ENCODE assay signal across 8 cellular contexts in genomic region chr2:190627881-190628412, GRCh38. TPM values are rescaled to one million over a fixed set of nuclear protein-coding genes. Genes with fewer than 3 reads are reported as not detected.
DNase-seq lines count a peak whose midpoint lies in the region; ATAC-seq and TF ChIP-seq lines count a peak whose summit lies in the region.

No MANE protein-coding gene starts in this region.

- peak overlapping the region; percentile 71 for H3K4me3 Mint-ChIP-seq in activated naive CD4-positive, alpha-beta T cell treated with anti-CD3 and anti-CD28 coated beads, Interleukin-2, amount 10 ng/mL, durations not matched to agents 7 days and 5 days

- H3K4me3 ChIP-seq in heart left ventricle: peak overlapping the region; percentile 8 to 66 (median 52)

- H3K27me3 Mint-ChIP-seq in activated naive CD4-positive, alpha-beta T cell treated with anti-CD3 and anti-CD28 coated beads, Interleukin-2, amount 10 ng/mL, durations not matched to agents 7 days and 5 days: peaks cover 13% of the 10 kb centered on the region

- H3K4me1 ChIP-seq in ES-I3 (ENCODE audit: insufficient read depth, low read length) (no peaks in the 10 kb centered on the region), heart left ventricle (peaks cover 0 to 33% (median 13%) of the 10 kb centered on the region in 12 donors)

- H3K9me3 ChIP-seq in ES-I3 (ENCODE audit: control insufficient read depth, insufficient read depth, low read length) (no peaks in the 10 kb centered on the region), heart left ventricle (peaks cover 0 to 10% (median 0%) of the 10 kb centered on the region in 12 donors)

- CTCF ChIA-PET in activated naive CD4-positive, alpha-beta T cell treated with anti-CD3 and anti-CD28 coated beads, Interleukin-2, amount 10 ng/mL, durations not matched to agents 7 days and 5 days (lab: Charles Lee): interaction anchor here (0.7 kb wide), 1 partner anchor 152 kb away, joined by 3 read pairs; no protein-coding TSS in a partner anchor

- H3K27me3 ChIP-seq in heart left ventricle: no peaks in the 10 kb centered on the region

- no peak for TF ChIP-seq CTCF in heart left ventricle (IDR thresholded peaks at IDR 0.05)

- H3K9me3 Mint-ChIP-seq in activated naive CD4-positive, alpha-beta T cell treated with anti-CD3 and anti-CD28 coated beads, Interleukin-2, amount 10 ng/mL, durations not matched to agents 7 days and 5 days: peaks cover 9% of the 10 kb centered on the region

- ATAC-seq in GM21717 (IDR thresholded peaks at IDR 0.05; ENCODE audit: unreplicated experiment): peak; percentile 73
- ATAC-seq in heart left ventricle: peak; percentile 83 to 92 (median 87)
- no peak for ATAC-seq in GM19324 (IDR thresholded peaks at IDR 0.05; ENCODE audit: low FRiP score, unreplicated experiment)
- no peak for ATAC-seq in HG02763 (IDR thresholded peaks at IDR 0.05; ENCODE audit: unreplicated experiment)

- peak overlapping the region; percentile 5 for H3K27ac Mint-ChIP-seq in activated naive CD4-positive, alpha-beta T cell treated with anti-CD3 and anti-CD28 coated beads, Interleukin-2, amount 10 ng/mL, durations not matched to agents 7 days and 5 days

- H3K36me3 Mint-ChIP-seq in activated naive CD4-positive, alpha-beta T cell treated with anti-CD3 and anti-CD28 coated beads, Interleukin-2, amount 10 ng/mL, durations not matched to agents 7 days and 5 days: no peaks in the 10 kb centered on the region

- no peaks in the 10 kb centered on the region for H3K36me3 ChIP-seq in ES-I3 (ENCODE audit: insufficient read depth, low read length)
- H3K36me3 ChIP-seq in heart left ventricle: no peaks in the 10 kb centered on the region

- WGBS in heart left ventricle, 4 donors: 5 to 11% (median 8%) methylated on average over 22 of the region's 22 CpGs

- peak overlapping the region; percentile 40; the same call in 1 of the 2 replicates for H3K9ac ChIP-seq in ES-I3 (ENCODE audit: low read depth, low read length)

- DNase-seq in NCI-H128 (lab: John Stamatoyannopoulos, UW; ENCODE audit: unreplicated experiment) (peak; percentile 22), heart left ventricle (peak; percentile 52 to 79 (median 69)), retina (peak; percentile 89)
- DNase-seq in activated naive CD4-positive, alpha-beta T cell treated with anti-CD3 and anti-CD28 coated beads, Interleukin-2, amount 10 ng/mL, durations not matched to agents 7 days and 5 days: no peak

- peaks cover 13% of the 10 kb centered on the region for H3K4me1 Mint-ChIP-seq in activated naive CD4-positive, alpha-beta T cell treated with anti-CD3 and anti-CD28 coated beads, Interleukin-2, amount 10 ng/mL, durations not matched to agents 7 days and 5 days

- H3K27ac ChIP-seq in heart left ventricle: peak overlapping the region; percentile 26 to 89 (median 81)

- TF ChIP-seq POLR2A in heart left ventricle (IDR thresholded peaks at IDR 0.05): no peak

- intact Hi-C loops in heart left ventricle (cut with DNase I): no loop called here

RNA-seq across cellular contexts. Expression of gene NAB1, which starts 20.9 kb away (rescaled TPM):
- total RNA-seq in heart left ventricle: 10 to 100 TPM; 20.4 to 41.8 (median 31.3) TPM
- 10 to 100 TPM; 10.1 to 16.6 TPM for polyA plus RNA-seq in heart left ventricle

Comparison
In these comparisons a context has a peak if more than half of its experiments do, and no peak if none do; other contexts are left out.
1. ATAC-seq: peak in GM21717 (single experiment) and heart left ventricle (4 of 4); none in GM19324 (single experiment) and HG02763 (single experiment).